2 cellular contexts compared by ENCODE assay signal in genomic region chr14:76810953-76811400, GRCh38.
TF ChIP-seq lines count a peak whose summit lies in the region.

No MANE protein-coding gene starts in this region.

TF ChIP-seq in HEK293, 187 proteins besides CTCF, POLR2A, EP300 and RAD21:
- TF ChIP-seq ZNF548 (tag by site-specific recombination; IDR thresholded peaks at IDR 0.05) (no peak), PRDM10 (tag by site-specific recombination; IDR thresholded peaks at IDR 0.05) (peak; percentile 64; the same call in 1 of the 2 replicates), ZNF639 (tag by site-specific recombination; IDR thresholded peaks at IDR 0.05) (no peak), ZNF768 (tag by site-specific recombination; IDR thresholded peaks at IDR 0.05) (0 out of 2 replicates have a peak, but pooled peaks have one; percentile 16), ZNF654 (tag by site-specific recombination; IDR thresholded peaks at IDR 0.05; ENCODE audit: low read depth) (peak; percentile 27), ZNF146 (tag by site-specific recombination; IDR thresholded peaks at IDR 0.05) (no peak)

TF ChIP-seq in H1, 55 proteins besides CTCF, POLR2A, EP300 and RAD21 (continued from another document):
- TF ChIP-seq RNF2 (IDR thresholded peaks at IDR 0.05; ENCODE audit: borderline replicate concordance, low read depth, low read length, missing control alignments, poor library complexity, severe bottlenecking): no peak
- TF ChIP-seq KDM5A (IDR thresholded peaks at IDR 0.05; ENCODE audit: low read length): no peak
- TF ChIP-seq CEBPB (IDR thresholded peaks at IDR 0.05; ENCODE audit: low read depth, low read length): no peak
- TF ChIP-seq EGR1 (IDR thresholded peaks at IDR 0.05; ENCODE audit: borderline replicate concordance, low read depth, low read length): no peak
- no peak for TF ChIP-seq SRF (IDR thresholded peaks at IDR 0.05; ENCODE audit: low read depth, low read length)
- no peak for TF ChIP-seq POLR2AphosphoS5 (IDR thresholded peaks at IDR 0.05; ENCODE audit: low read depth, low read length)
- TF ChIP-seq GTF2F1 (IDR thresholded peaks at IDR 0.05; ENCODE audit: borderline replicate concordance, low read depth, low read length): no peak
- TF ChIP-seq KDM4A (IDR thresholded peaks at IDR 0.05; ENCODE audit: low read depth, low read length, severe bottlenecking): no peak
- TF ChIP-seq ZNF274 (IDR thresholded peaks at IDR 0.05; ENCODE audit: borderline replicate concordance, extremely low read depth, low read length): no peak
- no peak for TF ChIP-seq HDAC6 (IDR thresholded peaks at IDR 0.05; ENCODE audit: low read depth, low read length)
